Comparison of ENCODE assay signal across 8 cellular contexts in genomic region chrX:131778269-131779218, GRCh38.
DNase-seq lines count a peak whose midpoint lies in the region; ATAC-seq lines count a peak whose summit lies in the region.

No MANE protein-coding gene starts in this region.

- peak; percentile 71 for ATAC-seq in GM21825 (IDR thresholded peaks at IDR 0.05; ENCODE audit: unreplicated experiment)
- ATAC-seq in HG03159 (IDR thresholded peaks at IDR 0.05; ENCODE audit: unreplicated experiment) = no peak
- no peak for ATAC-seq in stimulated activated effector memory CD8-positive, alpha-beta T cell treated with anti-CD3 and anti-CD28 coated beads, Interleukin-12 subunit alpha, Interleukin-12 subunit beta, amount 100 ng/mL, for 72 hours
- ATAC-seq in GM21390 (IDR thresholded peaks at IDR 0.05; ENCODE audit: unreplicated experiment) = no peak

- peak overlapping the region; percentile 54 to 72 (median 58) for H3K4me3 ChIP-seq in BLaER1 treated with 17β-estradiol and CSF1 and Interleukin-3, amounts not matched to agents 10 nM and 100 nM

- H3K4me1 Mint-ChIP-seq in stimulated activated effector memory CD8-positive, alpha-beta T cell treated with anti-CD3 and anti-CD28 coated beads, Interleukin-12 subunit alpha, Interleukin-12 subunit beta, amount 100 ng/mL, for 72 hours = no peaks in the 10 kb centered on the region

- H3K27me3 ChIP-seq in BLaER1 treated with 17β-estradiol and CSF1 and Interleukin-3, amounts not matched to agents 10 nM and 100 nM = peaks cover 15 to 32% (median 23%) of the 10 kb centered on the region in 11 experiments

- no peak overlapping the region for H3K4me3 Mint-ChIP-seq in stimulated activated effector memory CD8-positive, alpha-beta T cell treated with anti-CD3 and anti-CD28 coated beads, Interleukin-12 subunit alpha, Interleukin-12 subunit beta, amount 100 ng/mL, for 72 hours

- H3K4me2 ChIP-seq in BLaER1 treated with 17β-estradiol and CSF1 and Interleukin-3, amounts not matched to agents 10 nM and 100 nM = peak overlapping the region; percentile 59 to 85 (median 74)

- H3K27ac ChIP-seq in BLaER1 treated with 17β-estradiol and CSF1 and Interleukin-3, amounts not matched to agents 10 nM and 100 nM = peak overlapping the region; percentile 81 to 93 (median 85)

- no peak overlapping the region for H3K27ac Mint-ChIP-seq in stimulated activated effector memory CD8-positive, alpha-beta T cell treated with anti-CD3 and anti-CD28 coated beads, Interleukin-12 subunit alpha, Interleukin-12 subunit beta, amount 100 ng/mL, for 72 hours

- H3K4me1 ChIP-seq in BLaER1 treated with 17β-estradiol and CSF1 and Interleukin-3, amounts not matched to agents 10 nM and 100 nM = peaks cover 0 to 24% (median 13%) of the 10 kb centered on the region in 10 experiments; a peak in 14 of 20 replicates

- H3K9me3 Mint-ChIP-seq in stimulated activated effector memory CD8-positive, alpha-beta T cell treated with anti-CD3 and anti-CD28 coated beads, Interleukin-12 subunit alpha, Interleukin-12 subunit beta, amount 100 ng/mL, for 72 hours = no peaks in the 10 kb centered on the region

- DNase-seq in T-helper 9 cell (peak; percentile 57), lung microvascular endothelial cell (ENCODE audit: low read depth in 2 of 2) (peak; percentile 55 to 90), COR-L47 (lab: John Stamatoyannopoulos, UW) (no peak)
- no peak for DNase-seq in stimulated activated effector memory CD8-positive, alpha-beta T cell treated with anti-CD3 and anti-CD28 coated beads, Interleukin-12 subunit alpha, Interleukin-12 subunit beta, amount 100 ng/mL, for 72 hours (ENCODE audit: low spot score in 2 of 2)

- H3K36me3 ChIP-seq in BLaER1 treated with 17β-estradiol and CSF1 and Interleukin-3, amounts not matched to agents 10 nM and 100 nM = peaks cover 4 to 94% (median 76%) of the 10 kb centered on the region in 11 experiments; a peak in 20 of 22 replicates

- H3K36me3 Mint-ChIP-seq in stimulated activated effector memory CD8-positive, alpha-beta T cell treated with anti-CD3 and anti-CD28 coated beads, Interleukin-12 subunit alpha, Interleukin-12 subunit beta, amount 100 ng/mL, for 72 hours = no peaks in the 10 kb centered on the region

- peaks cover 0 to 4% (median 0%) of the 10 kb centered on the region in 11 experiments; a peak in 3 of 22 replicates for H4K20me1 ChIP-seq in BLaER1 treated with 17β-estradiol and CSF1 and Interleukin-3, amounts not matched to agents 10 nM and 100 nM

- H3K9ac ChIP-seq in BLaER1 treated with 17β-estradiol and CSF1 and Interleukin-3, amounts not matched to agents 10 nM and 100 nM = peak overlapping the region; percentile 77 to 87 (median 82)

- H3K9me3 ChIP-seq in BLaER1 treated with 17β-estradiol and CSF1 and Interleukin-3, amounts not matched to agents 10 nM and 100 nM (replicated peaks in 1 of 11) = no peaks in the 10 kb centered on the region

Comparison
In these comparisons a context has a peak if more than half of its experiments do, and no peak if none do; other contexts are left out.
1. DNase-seq: peak in T-helper 9 cell (single experiment) and lung microvascular endothelial cell (2 of 2); none in stimulated activated effector memory CD8-positive, alpha-beta T cell treated with anti-CD3 and anti-CD28 coated beads, Interleukin-12 subunit alpha, Interleukin-12 subunit beta, amount 100 ng/mL, for 72 hours (0 of 2) and COR-L47 (single experiment).